In the genomic region with DNA sequence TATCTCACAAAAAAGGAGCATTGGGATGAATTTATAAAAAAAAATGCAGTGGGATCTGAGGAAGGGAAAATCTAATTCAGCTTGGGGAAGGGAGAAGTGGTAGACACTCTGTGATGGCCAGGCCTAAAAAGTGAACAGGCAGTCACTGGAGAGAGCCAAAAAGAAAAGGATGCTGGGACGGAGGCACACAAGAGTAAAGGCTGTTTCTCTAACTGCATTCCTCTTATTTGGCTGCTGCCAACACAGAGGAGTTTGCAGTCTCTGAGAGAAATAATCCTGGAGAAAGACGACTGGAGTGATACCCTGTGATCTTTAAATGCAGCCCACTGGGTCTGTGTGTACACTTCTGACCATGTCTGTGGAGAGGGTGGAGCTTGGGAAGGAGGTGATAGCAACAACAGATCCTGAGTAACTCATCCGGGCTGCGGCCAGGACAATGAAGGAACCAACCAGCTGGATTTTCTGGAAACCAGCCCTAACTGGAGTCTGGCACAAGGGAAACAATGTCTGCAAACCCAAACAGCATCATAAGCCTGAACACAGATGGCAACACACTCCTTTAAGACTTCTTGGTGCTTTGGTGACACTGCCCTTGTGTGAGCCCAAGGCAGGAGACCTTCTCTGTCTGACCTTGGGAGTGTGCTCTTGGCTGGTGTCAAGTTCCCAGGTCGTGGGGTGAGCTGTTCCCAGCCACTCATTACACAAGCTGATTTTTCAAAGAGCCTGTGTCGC, we compare ENCODE assay signal across 11 cellular contexts. TPM values are rescaled to one million over a fixed set of nuclear protein-coding genes. Genes with fewer than 3 reads are reported as not detected.
DNase-seq lines count a peak whose midpoint lies in the region; ATAC-seq and TF ChIP-seq lines count a peak whose summit lies in the region.
"Had no signal": no experiment of that assay in that cellular context is flagged by ENCODE, and none has a peak within 500 bp of the region (broad histone marks: within the 10 kb centered on the region; RNA-seq: fewer than 3 reads in every experiment).

No MANE protein-coding gene starts in this region.

- H3K4me1 Mint-ChIP-seq in Caco-2 (ENCODE audit: low read depth, unreplicated experiment): peaks cover 27% of the 10 kb centered on the region
- H3K4me1 Mint-ChIP-seq in activated T-helper 2 cell treated with anti-CD3 and anti-CD28 coated beads, Interferon-gamma antibody, Interleukin-2, Interleukin-4, amounts not matched to agents 10 μg/mL and 5 μg/mL and 100 μg/mL, durations not matched to agents 14 hours and 24 hours and 36 hours (ENCODE audit: low read depth): peaks cover 65% of the 10 kb centered on the region

- no peaks in the 10 kb centered on the region for H3K9me3 Mint-ChIP-seq in Caco-2 (ENCODE audit: unreplicated experiment)
- H3K9me3 Mint-ChIP-seq in activated T-helper 2 cell treated with anti-CD3 and anti-CD28 coated beads, Interferon-gamma antibody, Interleukin-2, Interleukin-4, amounts not matched to agents 10 μg/mL and 5 μg/mL and 100 μg/mL, durations not matched to agents 14 hours and 24 hours and 36 hours: no peaks in the 10 kb centered on the region

- H3K36me3 Mint-ChIP-seq in Caco-2 (ENCODE audit: insufficient read depth, unreplicated experiment): no peaks in the 10 kb centered on the region
- peaks cover 73% of the 10 kb centered on the region for H3K36me3 Mint-ChIP-seq in activated T-helper 2 cell treated with anti-CD3 and anti-CD28 coated beads, Interferon-gamma antibody, Interleukin-2, Interleukin-4, amounts not matched to agents 10 μg/mL and 5 μg/mL and 100 μg/mL, durations not matched to agents 14 hours and 24 hours and 36 hours (ENCODE audit: low read depth)

- no TSS peak for BruUV-seq in Caco-2 (replicated peaks; lab: Mats Ljungman, UMichigan)

- peaks cover 73% of the 10 kb centered on the region for H3K79me2 ChIP-seq in Karpas-422 (ENCODE audit: low read length)

- H3K4me3 ChIP-seq in Caco-2 (ENCODE audit: low read depth, low read length) (no peak overlapping the region), heart right ventricle (no peak overlapping the region), sigmoid colon (no peak overlapping the region), Karpas-422 (ENCODE audit: low read length) (no peak overlapping the region)
- H3K4me3 ChIP-seq: GM12878 had no signal

- H3K4me2 ChIP-seq in Karpas-422 (ENCODE audit: low read depth, low read length, poor library complexity, severe bottlenecking): no peak overlapping the region

- H3K4me1 ChIP-seq in Caco-2: peaks cover 28% of the 10 kb centered on the region
- H3K4me1 ChIP-seq in heart right ventricle: peaks cover 42 to 99% (median 95%) of the 10 kb centered on the region in 9 donors
- peaks cover 0 to 98% (median 93%) of the 10 kb centered on the region in 4 donors for H3K4me1 ChIP-seq in sigmoid colon
- H3K4me1 ChIP-seq in Karpas-422 (ENCODE audit: low read length): peaks cover 6% of the 10 kb centered on the region

- WGBS in heart right ventricle, 2 donors: 11 to 16% methylated on average over 6 of the region's 6 CpGs
- 69 to 71% methylated on average over 6 of the region's 6 CpGs for WGBS in sigmoid colon, 2 donors

- H3K36me3 ChIP-seq in Caco-2 (ENCODE audit: control insufficient read depth, insufficient read depth, low read length): no peaks in the 10 kb centered on the region
- peaks cover 0 to 28% (median 10%) of the 10 kb centered on the region in 9 donors for H3K36me3 ChIP-seq in heart right ventricle
- H3K36me3 ChIP-seq in sigmoid colon: peaks cover 0 to 24% (median 12%) of the 10 kb centered on the region in 4 donors
- H3K36me3 ChIP-seq in Karpas-422 (ENCODE audit: insufficient read depth, low read length): 0 out of 2 replicates have a peak, but pooled peaks cover 3% of the 10 kb centered on the region

- no peak overlapping the region for H2AFZ ChIP-seq in Karpas-422 (ENCODE audit: low read length)

- no peak for TF ChIP-seq POLR2A in sigmoid colon (IDR thresholded peaks at IDR 0.05)

- peak overlapping the region; percentile 79 to 99 (median 92) for H3K27ac ChIP-seq in heart right ventricle
- peak overlapping the region; percentile 84 to 98 (median 95) for H3K27ac ChIP-seq in sigmoid colon
- H3K27ac ChIP-seq in Karpas-422 (ENCODE audit: low read length): no peak overlapping the region

- TF ChIP-seq EP300 in sigmoid colon (IDR thresholded peaks at IDR 0.05): no peak

- DNase-seq in Caco-2: no peak
- DNase-seq in activated T-helper 2 cell treated with anti-CD3 and anti-CD28 coated beads, Interferon-gamma antibody, Interleukin-2, Interleukin-4, amounts not matched to agents 10 μg/mL and 5 μg/mL and 100 μg/mL, durations not matched to agents 14 hours and 24 hours and 36 hours (ENCODE audit: low spot score): no peak
- peak in 1 of 2 donors; percentile 23 for DNase-seq in heart right ventricle
- DNase-seq in sigmoid colon: peak; percentile 84
- no peak for DNase-seq in 8988T
- no peak for DNase-seq in NCI-H1417 (lab: John Stamatoyannopoulos, UW)
- DNase-seq in NCI-H1694 (lab: John Stamatoyannopoulos, UW): no peak
- no peak for DNase-seq in Karpas-422

- peak in 7 of 8 donors; percentile 4 to 23 (median 10) for ATAC-seq in heart right ventricle
- ATAC-seq: GM12878 had no signal

- intact Hi-C loops in Caco-2 (cut with micrococcal nuclease; ENCODE audit: unreplicated experiment) (no loop called here), heart right ventricle (cut with DNase I) (loop anchor here in 1 of 10 donors (5.0 kb wide), 1 partner anchor 80 kb away; no protein-coding TSS in a partner anchor), sigmoid colon (cut with DNase I) (loop anchor here (2.0 kb wide), 1 partner anchor 15 kb away; no protein-coding TSS in a partner anchor)
- intact Hi-C loops in activated T-helper 2 cell treated with anti-CD3 and anti-CD28 coated beads, Interferon-gamma antibody, Interleukin-2, Interleukin-4, amounts not matched to agents 10 μg/mL and 5 μg/mL and 100 μg/mL, durations not matched to agents 14 hours and 24 hours and 36 hours (cut with micrococcal nuclease): loop anchor here (1.0 kb wide), 1 partner anchor 7 kb away; no protein-coding TSS in a partner anchor

- POLR2A ChIA-PET in Caco-2 (lab: Charles Lee): no interaction called here

- no peaks in the 10 kb centered on the region for H4K20me1 ChIP-seq in Karpas-422 (ENCODE audit: insufficient read depth, low read depth, low read length)

- TF ChIP-seq CTCF in Caco-2 (IDR thresholded peaks at IDR 0.05; ENCODE audit: insufficient read depth in 1 of 2, low read depth in 1 of 2, low read length in 1 of 2, severe bottlenecking in 1 of 2, unreplicated experiment in 1 of 2) (no peak), heart right ventricle (IDR thresholded peaks at IDR 0.05) (no peak), sigmoid colon (IDR thresholded peaks at IDR 0.05) (no peak)

- no peak overlapping the region for H3K9ac ChIP-seq in Karpas-422 (ENCODE audit: low read length)

- no peaks in the 10 kb centered on the region for H3K27me3 Mint-ChIP-seq in Caco-2 (ENCODE audit: insufficient read depth, unreplicated experiment)
- H3K27me3 Mint-ChIP-seq in activated T-helper 2 cell treated with anti-CD3 and anti-CD28 coated beads, Interferon-gamma antibody, Interleukin-2, Interleukin-4, amounts not matched to agents 10 μg/mL and 5 μg/mL and 100 μg/mL, durations not matched to agents 14 hours and 24 hours and 36 hours (ENCODE audit: low read depth): no peaks in the 10 kb centered on the region

- no peaks in the 10 kb centered on the region for H3K9me2 ChIP-seq in Karpas-422 (replicated peaks; ENCODE audit: insufficient read depth, low read length)

- CTCF ChIA-PET in Caco-2 (lab: Charles Lee): no interaction called here

- H3K9me3 ChIP-seq in Caco-2 (no peaks in the 10 kb centered on the region), heart right ventricle (no peaks in the 10 kb centered on the region), sigmoid colon (no peaks in the 10 kb centered on the region), Karpas-422 (ENCODE audit: low read length) (no peaks in the 10 kb centered on the region)

- no peak overlapping the region for H3K4me3 Mint-ChIP-seq in Caco-2 (ENCODE audit: unreplicated experiment)
- no peak overlapping the region for H3K4me3 Mint-ChIP-seq in activated T-helper 2 cell treated with anti-CD3 and anti-CD28 coated beads, Interferon-gamma antibody, Interleukin-2, Interleukin-4, amounts not matched to agents 10 μg/mL and 5 μg/mL and 100 μg/mL, durations not matched to agents 14 hours and 24 hours and 36 hours (ENCODE audit: low read depth)

- H3K27me3 ChIP-seq in Caco-2 (replicated peaks; ENCODE audit: control insufficient read depth, insufficient read depth, low read length): no peaks in the 10 kb centered on the region
- no peaks in the 10 kb centered on the region for H3K27me3 ChIP-seq in heart right ventricle
- no peaks in the 10 kb centered on the region for H3K27me3 ChIP-seq in sigmoid colon
- H3K27me3 ChIP-seq in Karpas-422 (ENCODE audit: low read length): no peaks in the 10 kb centered on the region

- H3K27ac Mint-ChIP-seq in Caco-2 (ENCODE audit: unreplicated experiment): peak overlapping the region; percentile 79
- H3K27ac Mint-ChIP-seq in activated T-helper 2 cell treated with anti-CD3 and anti-CD28 coated beads, Interferon-gamma antibody, Interleukin-2, Interleukin-4, amounts not matched to agents 10 μg/mL and 5 μg/mL and 100 μg/mL, durations not matched to agents 14 hours and 24 hours and 36 hours: peak overlapping the region; percentile 44

RNA-seq across cellular contexts. Expression of a gene that starts 8.1 kb away (rescaled TPM):
- 10.8 and 10.9 TPM in 2 replicates for total RNA-seq in Caco-2 (2022)
- total RNA-seq in activated T-helper 2 cell treated with anti-CD3 and anti-CD28 coated beads, Interferon-gamma antibody, Interleukin-2, Interleukin-4, amounts not matched to agents 10 μg/mL and 5 μg/mL and 100 μg/mL, durations not matched to agents 14 hours and 24 hours and 36 hours: 19.6 and 20.2 TPM in 2 replicates
- 100 to 1,000 TPM in 8 of 10 donors, 10 to 100 TPM in 2; 82.3 to 216 (median 156) TPM for total RNA-seq in heart right ventricle
- 10 to 100 TPM in 1 of 2 donors, 1 to 10 TPM in 1; 8.8 to 59.6 TPM for polyA plus RNA-seq in heart right ventricle
- 100 to 1,000 TPM in 1 of 4 donors, 10 to 100 TPM in 3; 72.1 to 115 (median 79.2) TPM for total RNA-seq in sigmoid colon
- polyA plus RNA-seq in sigmoid colon: 10 to 100 TPM in 1 of 3 donors, 1 to 10 TPM in 2; 8.4 to 15.0 (median 9.9) TPM
- 7.3 and 7.4 TPM in 2 replicates for total RNA-seq in Karpas-422 (2014; rRNA removed; shearing (Covaris generic); ENCODE audit: low replicate concordance)

RNA-seq across cellular contexts. Expression of a gene that starts 39.7 kb away (rescaled TPM):
- total RNA-seq in Caco-2 (2022) (not detected in 2 replicates), heart right ventricle (under 1 TPM in 4 of 10 donors, not detected in 6; 0.05 to 0.72 (median 0.09) TPM), sigmoid colon (under 1 TPM in 1 of 4 donors, not detected in 3; under 0.01 TPM)
- total RNA-seq in activated T-helper 2 cell treated with anti-CD3 and anti-CD28 coated beads, Interferon-gamma antibody, Interleukin-2, Interleukin-4, amounts not matched to agents 10 μg/mL and 5 μg/mL and 100 μg/mL, durations not matched to agents 14 hours and 24 hours and 36 hours: 0.05 and 0.07 TPM in 2 replicates
- polyA plus RNA-seq in heart right ventricle (under 1 TPM in 1 of 2 donors, not detected in 1; 0.01 TPM), sigmoid colon (1 to 10 TPM in 1 of 3 donors, not detected in 2; 3.5 TPM)
- total RNA-seq in Karpas-422 (2014; rRNA removed; shearing (Covaris generic); ENCODE audit: low replicate concordance): not detected in 2 replicates
- total RNA-seq: activated CD8-positive, alpha-beta memory T cell treated with anti-CD3 and anti-CD28 coated beads for 36 hours; NCI-H460 had no signal

RNA-seq across cellular contexts. Expression of a gene that starts 44.3 kb away (rescaled TPM):
- total RNA-seq in Caco-2 (2022) (not detected in 2 replicates), heart right ventricle (1 to 10 TPM in 1 of 10 donors, under 1 TPM in 5, not detected in 4; 0.17 to 1.2 (median 0.39) TPM), sigmoid colon (under 1 TPM in 3 of 4 donors, not detected in 1; 0.36 to 0.95 (median 0.49) TPM)
- total RNA-seq in activated T-helper 2 cell treated with anti-CD3 and anti-CD28 coated beads, Interferon-gamma antibody, Interleukin-2, Interleukin-4, amounts not matched to agents 10 μg/mL and 5 μg/mL and 100 μg/mL, durations not matched to agents 14 hours and 24 hours and 36 hours: 9.3 and 10.7 TPM in 2 replicates
- polyA plus RNA-seq in heart right ventricle (under 1 TPM; 0.22 to 0.36 TPM), sigmoid colon (1 to 10 TPM in 1 of 3 donors, not detected in 2; 3.3 TPM)
- not detected in 2 replicates for total RNA-seq in Karpas-422 (2014; rRNA removed; shearing (Covaris generic); ENCODE audit: low replicate concordance)
- total RNA-seq: GM12878 had no signal
